16 cellular contexts compared by ENCODE assay signal in genomic region chr3:126022741-126023359, GRCh38. TPM values are rescaled to one million over a fixed set of nuclear protein-coding genes. Genes with fewer than 3 reads are reported as not detected.
"Had no signal": no experiment of that assay in that cellular context is flagged by ENCODE, and none has a peak within 500 bp of the region (broad histone marks: within the 10 kb centered on the region; RNA-seq: fewer than 3 reads in every experiment).

No MANE protein-coding gene starts in this region.

- H3K27ac ChIP-seq: adrenal gland, epithelial cell of prostate, tibial artery had no signal

- H3K4me3 Mint-ChIP-seq: activated CD4-positive, alpha-beta T cell treated with anti-CD3 and anti-CD28 coated beads for 36 hours; effector memory CD8-positive, alpha-beta T cell; mesothelial cell of epicardium; naive thymus-derived CD4-positive, alpha-beta T cell had no signal

- H3K4me3 ChIP-seq: adrenal gland, tibial artery had no signal

- H3K4me1 Mint-ChIP-seq: mesothelial cell of epicardium had no signal

- H3K27me3 ChIP-seq: adrenal gland, tibial artery had no signal

- H3K9me3 ChIP-seq: tibial artery had no signal

- H3K27me3 Mint-ChIP-seq: activated CD4-positive, alpha-beta T cell treated with anti-CD3 and anti-CD28 coated beads for 36 hours; effector memory CD8-positive, alpha-beta T cell; naive thymus-derived CD4-positive, alpha-beta T cell had no signal

- FAIRE-seq: small intestine had no signal

- H3K27ac Mint-ChIP-seq: activated CD4-positive, alpha-beta T cell treated with anti-CD3 and anti-CD28 coated beads for 36 hours; mesothelial cell of epicardium had no signal

- ATAC-seq: activated CD4-positive, alpha-beta T cell treated with anti-CD3 and anti-CD28 coated beads for 36 hours; effector memory CD8-positive, alpha-beta T cell; naive thymus-derived CD4-positive, alpha-beta T cell; right cardiac atrium had no signal

- H3K4me1 ChIP-seq: adrenal gland, tibial artery had no signal

- H3K9me3 Mint-ChIP-seq: effector memory CD8-positive, alpha-beta T cell had no signal

- DNase-seq: activated CD4-positive, alpha-beta T cell treated with anti-CD3 and anti-CD28 coated beads for 36 hours; activated naive CD4-positive, alpha-beta T cell treated with anti-CD3 and anti-CD28 coated beads, Interleukin-2, amount 50 U/mL, for 16 hours; central memory CD4-positive, alpha-beta T cell; cortex of kidney; effector memory CD8-positive, alpha-beta T cell; hippocampal formation; naive thymus-derived CD4-positive, alpha-beta T cell; right cardiac atrium; small intestine; T1000; tibial artery had no signal

RNA-seq across cellular contexts. Expression of gene ROPN1B, which starts 53.9 kb away (rescaled TPM):
- total RNA-seq: activated CD4-positive, alpha-beta T cell treated with anti-CD3 and anti-CD28 coated beads for 36 hours; activated CD8-positive, alpha-beta memory T cell treated with anti-CD3 and anti-CD28 coated beads for 36 hours; mesothelial cell of epicardium; naive thymus-derived CD4-positive, alpha-beta T cell; posterior vena cava had no signal
